Comparison of ENCODE assay signal across 10 cellular contexts in the genomic region with DNA sequence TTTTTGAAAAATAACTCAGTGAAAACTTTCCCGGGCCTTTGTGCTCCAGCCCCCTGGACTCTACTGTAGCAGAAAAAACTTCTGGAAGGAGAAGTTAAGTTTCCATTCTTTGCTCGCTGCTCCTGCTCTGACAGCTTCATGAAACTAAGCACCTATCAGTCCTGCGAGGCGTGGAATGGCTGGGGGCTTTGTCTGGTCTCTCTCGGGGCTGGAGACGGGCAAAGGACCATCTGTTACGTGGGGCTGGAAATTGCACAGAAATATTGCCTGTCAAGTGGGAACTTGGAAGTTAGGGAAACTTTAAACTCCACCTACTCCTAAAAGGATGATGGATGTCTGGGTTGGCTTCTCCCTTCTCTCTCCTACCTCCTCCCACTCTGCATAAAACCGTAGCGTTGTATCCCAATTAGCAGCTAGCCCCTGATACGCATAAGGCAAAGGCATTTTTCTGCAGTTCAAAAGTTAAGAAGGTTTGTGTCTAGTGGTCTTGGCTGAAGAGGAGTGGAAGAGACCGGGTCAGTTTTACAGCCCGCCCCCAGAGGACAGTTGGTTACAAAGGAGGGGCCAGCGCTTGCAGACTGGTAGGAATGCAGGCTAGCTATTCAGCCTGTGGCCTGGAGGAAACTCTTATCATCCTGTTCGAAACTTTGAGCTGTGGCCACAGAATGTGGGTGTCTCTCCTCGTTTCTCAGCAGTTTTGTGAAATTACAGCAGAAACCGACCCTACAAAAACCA. TPM values are rescaled to one million over a fixed set of nuclear protein-coding genes. Genes with fewer than 3 reads are reported as not detected.
DNase-seq lines count a peak whose midpoint lies in the region; ATAC-seq, FAIRE-seq and TF ChIP-seq lines count a peak whose summit lies in the region.
"Had no signal": no experiment of that assay in that cellular context is flagged by ENCODE, and none has a peak within 500 bp of the region (broad histone marks: within the 10 kb centered on the region; RNA-seq: fewer than 3 reads in every experiment).

No MANE protein-coding gene starts in this region.

- no peak for TF ChIP-seq CTCF in breast epithelium (IDR thresholded peaks at IDR 0.05)
- no peak for TF ChIP-seq CTCF in MCF 10A (IDR thresholded peaks at IDR 0.05; ENCODE audit: unreplicated experiment)
- TF ChIP-seq CTCF in epithelial cell of esophagus (IDR thresholded peaks at IDR 0.05; ENCODE audit: insufficient read depth, low read depth, low read length, missing control alignments), result peak; percentile 11
- no peak for TF ChIP-seq CTCF in RWPE1 (conservative IDR thresholded peaks at IDR 0.05; ENCODE audit: low read depth)

- peak overlapping the region; percentile 58 to 95 for H3K27ac ChIP-seq in breast epithelium
- peak overlapping the region; percentile 70 for H3K27ac ChIP-seq in mesodermal cell (ENCODE audit: low read depth, low read length, severe bottlenecking)
- no peak overlapping the region for H3K27ac ChIP-seq in RWPE1

- no TSS peak for BruUV-seq in MCF 10A (replicated peaks; lab: Mats Ljungman, UMichigan)

- whole genome bisulfite sequencing in mesodermal cell (ENCODE audit: insufficient coverage in 2 of 2), 2 experiments, result 1% methylated on average over 6 to 8 of the region's 16 CpGs

- H3K36me3 Mint-ChIP-seq in MCF 10A (ENCODE audit: insufficient read depth, unreplicated experiment), result no peaks in the 10 kb centered on the region
- H3K36me3 Mint-ChIP-seq in activated CD8-positive, alpha-beta memory T cell treated with anti-CD3 and anti-CD28 coated beads, Interleukin-2, amount 10 ng/mL, durations not matched to agents 7 days and 5 days, result peaks cover 3% of the 10 kb centered on the region
- H3K36me3 Mint-ChIP-seq: CD4-positive, CD25-positive, alpha-beta regulatory T cell had no signal

- CTCF ChIA-PET in MCF 10A (lab: Yijun Ruan, JAX) (no interaction called here), RWPE1 (lab: Yijun Ruan, JAX) (no interaction called here)
- CTCF ChIA-PET in activated CD8-positive, alpha-beta memory T cell treated with anti-CD3 and anti-CD28 coated beads, Interleukin-2, amount 10 ng/mL, durations not matched to agents 7 days and 5 days (lab: Charles Lee), result no interaction called here

- peaks cover 8% of the 10 kb centered on the region for H3K27me3 Mint-ChIP-seq in MCF 10A (ENCODE audit: insufficient read depth, unreplicated experiment)
- peaks cover 35% of the 10 kb centered on the region for H3K27me3 Mint-ChIP-seq in activated CD8-positive, alpha-beta memory T cell treated with anti-CD3 and anti-CD28 coated beads, Interleukin-2, amount 10 ng/mL, durations not matched to agents 7 days and 5 days

- ATAC-seq in activated CD8-positive, alpha-beta memory T cell treated with anti-CD3 and anti-CD28 coated beads, Interleukin-2, amount 10 ng/mL, durations not matched to agents 7 days and 5 days, result no peak
- no peak for ATAC-seq in GM21447 (IDR thresholded peaks at IDR 0.05; ENCODE audit: unreplicated experiment)

- no peaks in the 10 kb centered on the region for H3K27me3 ChIP-seq in breast epithelium

- H3K4me1 ChIP-seq in breast epithelium (no peaks in the 10 kb centered on the region), mesodermal cell (ENCODE audit: control insufficient read depth, insufficient read depth, low read length, poor library complexity, severe bottlenecking) (peaks cover 4% of the 10 kb centered on the region)

- H3K9me3 ChIP-seq in breast epithelium (no peaks in the 10 kb centered on the region), mesodermal cell (ENCODE audit: control insufficient read depth, low read length) (no peaks in the 10 kb centered on the region)

- peak overlapping the region; percentile 56 to 92 (median 69) for H3K4me3 ChIP-seq in breast epithelium
- H3K4me3 ChIP-seq in epithelial cell of esophagus (ENCODE audit: low read length), result peak overlapping the region; percentile 54
- peak overlapping the region; percentile 71 for H3K4me3 ChIP-seq in mesodermal cell (ENCODE audit: extremely low read depth, insufficient read depth, low read length, poor library complexity, severe bottlenecking)

- intact Hi-C loops in breast epithelium (cut with DNase I; ENCODE audit: low total_unique reads), result no loop called here
- intact Hi-C loops in MCF 10A (cut with micrococcal nuclease), result no loop called here

- H3K9me3 Mint-ChIP-seq in MCF 10A (ENCODE audit: unreplicated experiment), result no peaks in the 10 kb centered on the region
- no peaks in the 10 kb centered on the region for H3K9me3 Mint-ChIP-seq in activated CD8-positive, alpha-beta memory T cell treated with anti-CD3 and anti-CD28 coated beads, Interleukin-2, amount 10 ng/mL, durations not matched to agents 7 days and 5 days (ENCODE audit: low read depth)

- no peak for TF ChIP-seq POLR2A in breast epithelium (IDR thresholded peaks at IDR 0.05)

- peaks cover 10% of the 10 kb centered on the region for H3K4me1 Mint-ChIP-seq in MCF 10A (ENCODE audit: insufficient read depth, unreplicated experiment)
- H3K4me1 Mint-ChIP-seq in activated CD8-positive, alpha-beta memory T cell treated with anti-CD3 and anti-CD28 coated beads, Interleukin-2, amount 10 ng/mL, durations not matched to agents 7 days and 5 days, result no peaks in the 10 kb centered on the region
- H3K4me1 Mint-ChIP-seq: CD4-positive, CD25-positive, alpha-beta regulatory T cell had no signal

- POLR2A ChIA-PET in MCF 10A (lab: Yijun Ruan, JAX) (interaction anchor here (1.0 kb wide), 1 partner anchor 12 kb away, joined by 3 read pairs; no protein-coding TSS in a partner anchor), RWPE1 (lab: Yijun Ruan, JAX; ENCODE audit: low non-redundant PET) (no interaction called here)

- FAIRE-seq in urothelium cell line (lab: Jason Lieb, UNC), result no peak

- H3K4me3 Mint-ChIP-seq in MCF 10A (ENCODE audit: unreplicated experiment), result no peak overlapping the region
- no peak overlapping the region for H3K4me3 Mint-ChIP-seq in activated CD8-positive, alpha-beta memory T cell treated with anti-CD3 and anti-CD28 coated beads, Interleukin-2, amount 10 ng/mL, durations not matched to agents 7 days and 5 days
- H3K4me3 Mint-ChIP-seq: CD4-positive, CD25-positive, alpha-beta regulatory T cell had no signal

- DNase-seq in breast epithelium (ENCODE audit: low spot score in 2 of 2), result no peak
- DNase-seq in MCF 10A (ENCODE audit: unreplicated experiment), result no peak
- DNase-seq in epithelial cell of esophagus (ENCODE audit: low read depth), result peak; percentile 39
- DNase-seq in urothelium cell line (ENCODE audit: low spot score), result peak; percentile 79
- DNase-seq in RWPE1 (ENCODE audit: low spot score), result no peak
- DNase-seq in activated CD8-positive, alpha-beta memory T cell treated with anti-CD3 and anti-CD28 coated beads, Interleukin-2, amount 10 ng/mL, durations not matched to agents 7 days and 5 days, result no peak
- DNase-seq: CD4-positive, CD25-positive, alpha-beta regulatory T cell had no signal

- H3K27ac Mint-ChIP-seq in MCF 10A (ENCODE audit: low read depth, unreplicated experiment), result no peak overlapping the region
- no peak overlapping the region for H3K27ac Mint-ChIP-seq in activated CD8-positive, alpha-beta memory T cell treated with anti-CD3 and anti-CD28 coated beads, Interleukin-2, amount 10 ng/mL, durations not matched to agents 7 days and 5 days
- H3K27ac Mint-ChIP-seq: CD4-positive, CD25-positive, alpha-beta regulatory T cell had no signal

- no peaks in the 10 kb centered on the region for H3K36me3 ChIP-seq in breast epithelium
- peaks cover 23% of the 10 kb centered on the region for H3K36me3 ChIP-seq in mesodermal cell (ENCODE audit: control insufficient read depth, insufficient read depth, low read length)

RNA-seq across cellular contexts. Expression of a gene that starts 1.2 kb away (rescaled TPM):
- 10 to 100 TPM in 2 of 3 donors, 1 to 10 TPM in 1; 6.9 to 17.3 (median 10.8) TPM for total RNA-seq in breast epithelium
- not detected in 2 replicates for total RNA-seq in MCF 10A (2022)
- polyA plus RNA-seq in mesodermal cell (2013, experiment 1 of 2), result 25.5 TPM
- 21.1 TPM for polyA plus RNA-seq in mesodermal cell (2013, experiment 2 of 2)
- total RNA-seq in activated CD8-positive, alpha-beta memory T cell treated with anti-CD3 and anti-CD28 coated beads, Interleukin-2, amount 10 ng/mL, durations not matched to agents 7 days and 5 days, result not detected
- total RNA-seq: activated CD8-positive, alpha-beta memory T cell treated with anti-CD3 and anti-CD28 coated beads for 36 hours; CD4-positive, CD25-positive, alpha-beta regulatory T cell had no signal
- polyA plus RNA-seq: CD4-positive, CD25-positive, alpha-beta regulatory T cell had no signal

Comparison
In these comparisons a context has a peak if more than half of its experiments do, and no peak if none do; other contexts are left out.
1. DNase-seq: peak in epithelial cell of esophagus (single experiment) and urothelium cell line (single experiment); none in breast epithelium (0 of 2), MCF 10A (single experiment), RWPE1 (single experiment) and activated CD8-positive, alpha-beta memory T cell treated with anti-CD3 and anti-CD28 coated beads, Interleukin-2, amount 10 ng/mL, durations not matched to agents 7 days and 5 days (single experiment).
2. Peak in every context shown above with its lines, with median percentiles within 50 percentile points of each other: H3K4me3 ChIP-seq.